In the genomic region with DNA sequence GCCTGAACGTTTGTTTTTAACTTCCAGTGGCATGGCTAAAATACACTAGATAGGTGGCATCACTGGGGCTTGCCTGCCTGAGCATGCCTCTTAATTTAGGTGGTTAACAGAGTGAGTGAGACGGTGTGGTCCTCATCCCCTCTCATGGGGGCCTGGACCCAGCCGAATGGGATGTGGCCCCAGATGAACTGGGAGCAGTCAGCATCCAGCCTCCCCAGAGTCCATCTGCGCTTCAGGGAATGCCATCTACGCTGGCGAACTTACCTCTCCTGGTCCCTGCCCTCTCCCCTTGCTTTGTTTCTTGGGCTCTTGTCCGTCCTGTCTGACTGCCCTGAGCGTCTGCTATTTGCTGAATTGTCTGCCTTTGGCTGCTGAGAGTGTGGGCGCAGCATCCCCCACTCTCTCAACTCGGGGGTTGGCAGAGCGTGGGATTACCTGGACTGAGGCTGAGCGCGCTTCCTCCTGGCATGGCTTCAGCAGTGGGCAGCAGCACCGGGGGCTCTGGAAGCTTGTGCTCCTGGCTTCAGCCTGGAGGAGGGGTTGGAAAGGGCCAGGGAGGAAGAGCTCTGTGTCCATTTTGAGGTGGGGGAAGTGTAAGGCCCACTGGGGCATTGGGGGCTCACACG, we compare ENCODE assay signal across 10 cellular contexts. TPM values are rescaled to one million over a fixed set of nuclear protein-coding genes. Genes with fewer than 3 reads are reported as not detected.
A peak's percentile ranks its signal among the peaks of the same experiment; 100 is the strongest.
DNase-seq lines count a peak whose midpoint lies in the region; ATAC-seq and TF ChIP-seq lines count a peak whose summit lies in the region.
"Had no signal": no experiment of that assay in that cellular context is flagged by ENCODE, and none has a peak within 500 bp of the region (broad histone marks: within the 10 kb centered on the region; RNA-seq: fewer than 3 reads in every experiment).

No MANE protein-coding gene starts in this region.

- H3K27ac Mint-ChIP-seq in activated T-helper 2 cell treated with anti-CD3 and anti-CD28 coated beads, Interferon-gamma antibody, Interleukin-2, Interleukin-4, amounts not matched to agents 10 μg/mL and 5 μg/mL and 100 μg/mL, durations not matched to agents 14 hours and 24 hours and 36 hours = no peak overlapping the region

- H3K4me1 Mint-ChIP-seq in activated T-helper 2 cell treated with anti-CD3 and anti-CD28 coated beads, Interferon-gamma antibody, Interleukin-2, Interleukin-4, amounts not matched to agents 10 μg/mL and 5 μg/mL and 100 μg/mL, durations not matched to agents 14 hours and 24 hours and 36 hours (ENCODE audit: low read depth) = peaks cover 19% of the 10 kb centered on the region

- TF ChIP-seq RAD21 in SK-N-SH (IDR thresholded peaks at IDR 0.05; ENCODE audit: low read length) = no peak

- peaks cover 2 to 3% of the 10 kb centered on the region in 2 experiments for H3K36me3 ChIP-seq in SK-N-SH (replicated peaks in 1 of 2; ENCODE audit: control insufficient read depth in 1 of 2, insufficient read depth in 2 of 2, low read length in 1 of 2)
- H3K36me3 ChIP-seq in mesenchymal stem cell (ENCODE audit: control insufficient read depth in 1 of 2, insufficient read depth in 2 of 2, low read depth in 1 of 2, low read length in 2 of 2) = peaks cover 0 to 28% of the 10 kb centered on the region in 2 experiments
- H3K36me3 ChIP-seq in suprapubic skin = no peaks in the 10 kb centered on the region
- 0 out of 2 replicates have a peak, but pooled peaks cover 4% of the 10 kb centered on the region for H3K36me3 ChIP-seq in BE2C
- H3K36me3 ChIP-seq: cardiac muscle cell had no signal

- WGBS in SK-N-SH (ENCODE audit: low lambda C conversion rate) = 94% methylated on average over 14 of the region's 15 CpGs
- WGBS in mesenchymal stem cell = 95% methylated on average over 15 of the region's 15 CpGs
- 58% methylated on average over 8 of the region's 15 CpGs for WGBS in suprapubic skin

- DNase-seq in SK-N-SH (no peak), mesenchymal stem cell (no peak), suprapubic skin (ENCODE audit: low spot score in 2 of 2) (no peak), BE2C (no peak)
- DNase-seq in activated T-helper 2 cell treated with anti-CD3 and anti-CD28 coated beads, Interferon-gamma antibody, Interleukin-2, Interleukin-4, amounts not matched to agents 10 μg/mL and 5 μg/mL and 100 μg/mL, durations not matched to agents 14 hours and 24 hours and 36 hours (ENCODE audit: low spot score) = no peak

- H3K9me3 ChIP-seq in SK-N-SH (no peaks in the 10 kb centered on the region), mesenchymal stem cell (ENCODE audit: control insufficient read depth, low read length) (no peaks in the 10 kb centered on the region), suprapubic skin (no peaks in the 10 kb centered on the region), BE2C (no peaks in the 10 kb centered on the region)

- H3K4ac ChIP-seq in mesenchymal stem cell (ENCODE audit: low read depth in 1 of 2, low read length in 2 of 2) = no peak overlapping the region

- no peak overlapping the region for H3K9ac ChIP-seq in SK-N-SH
- H3K9ac ChIP-seq in mesenchymal stem cell (ENCODE audit: low read length) = no peak overlapping the region

- no peak for TF ChIP-seq POLR2A in suprapubic skin (IDR thresholded peaks at IDR 0.05)

- H2AK5ac ChIP-seq in mesenchymal stem cell (ENCODE audit: low read length, severe bottlenecking) = no peak overlapping the region

- intact Hi-C loops in activated T-helper 2 cell treated with anti-CD3 and anti-CD28 coated beads, Interferon-gamma antibody, Interleukin-2, Interleukin-4, amounts not matched to agents 10 μg/mL and 5 μg/mL and 100 μg/mL, durations not matched to agents 14 hours and 24 hours and 36 hours (cut with micrococcal nuclease) = no loop called here

- H3K27ac ChIP-seq in SK-N-SH (ENCODE audit: low read depth in 2 of 2, low read length in 1 of 2) (no peak overlapping the region), mesenchymal stem cell (ENCODE audit: low read length, poor library complexity, severe bottlenecking) (no peak overlapping the region), suprapubic skin (peak overlapping the region; percentile 91)
- H3K27ac ChIP-seq: cardiac muscle cell had no signal

- H2BK120ac ChIP-seq in mesenchymal stem cell (ENCODE audit: low read depth, low read length) = no peak overlapping the region

- H3K4me2 ChIP-seq in SK-N-SH (peak overlapping the region; percentile 100; the same call in 1 of the 2 replicates), mesenchymal stem cell (ENCODE audit: low read length, poor library complexity, severe bottlenecking) (no peak overlapping the region)

- no peaks in the 10 kb centered on the region for H3K9me2 ChIP-seq in SK-N-SH

- H2BK15ac ChIP-seq in mesenchymal stem cell (ENCODE audit: low read depth, poor library complexity, severe bottlenecking) = no peak overlapping the region

- no peak overlapping the region for H4K8ac ChIP-seq in mesenchymal stem cell (ENCODE audit: low read length)

- H4K91ac ChIP-seq in mesenchymal stem cell (ENCODE audit: low read length) = peak overlapping the region; percentile 19

- no peak overlapping the region for H2BK12ac ChIP-seq in mesenchymal stem cell (ENCODE audit: low read length in 2 of 2)

- peaks cover 19% of the 10 kb centered on the region for H3K36me3 Mint-ChIP-seq in activated T-helper 2 cell treated with anti-CD3 and anti-CD28 coated beads, Interferon-gamma antibody, Interleukin-2, Interleukin-4, amounts not matched to agents 10 μg/mL and 5 μg/mL and 100 μg/mL, durations not matched to agents 14 hours and 24 hours and 36 hours (ENCODE audit: low read depth)

- H3K9me3 Mint-ChIP-seq in activated T-helper 2 cell treated with anti-CD3 and anti-CD28 coated beads, Interferon-gamma antibody, Interleukin-2, Interleukin-4, amounts not matched to agents 10 μg/mL and 5 μg/mL and 100 μg/mL, durations not matched to agents 14 hours and 24 hours and 36 hours = no peaks in the 10 kb centered on the region

- no peak overlapping the region for H3K18ac ChIP-seq in mesenchymal stem cell (ENCODE audit: low read depth in 1 of 2, low read length in 2 of 2)

- no peak overlapping the region for H3K23ac ChIP-seq in mesenchymal stem cell (ENCODE audit: low read length in 2 of 2)

- H3K27me3 ChIP-seq in SK-N-SH (ENCODE audit: insufficient read depth) = no peaks in the 10 kb centered on the region
- H3K27me3 ChIP-seq in mesenchymal stem cell (ENCODE audit: control insufficient read depth in 1 of 2, insufficient read depth in 1 of 2, low read length in 2 of 2) = no peaks in the 10 kb centered on the region
- H3K27me3 ChIP-seq in suprapubic skin = no peaks in the 10 kb centered on the region
- H3K27me3 ChIP-seq in BE2C = no peaks in the 10 kb centered on the region
- H3K27me3 ChIP-seq: cardiac muscle cell had no signal

- no peak overlapping the region for H2BK5ac ChIP-seq in mesenchymal stem cell (ENCODE audit: low read depth, low read length, poor library complexity, severe bottlenecking)

- H3K79me2 ChIP-seq in SK-N-SH (ENCODE audit: insufficient read depth) = peaks cover 84% of the 10 kb centered on the region

- H3K14ac ChIP-seq in mesenchymal stem cell (ENCODE audit: low read length in 2 of 2) = no peak overlapping the region

- ATAC-seq in SK-N-SH treated with all-trans-retinoic acid at 6 μM for 48 hours = no peak
- ATAC-seq in HG02852 (IDR thresholded peaks at IDR 0.05; ENCODE audit: unreplicated experiment) = no peak
- no peak for ATAC-seq in GM21515 (IDR thresholded peaks at IDR 0.05; ENCODE audit: unreplicated experiment)

- CTCF ChIA-PET in SK-N-SH (lab: Yijun Ruan, JAX) = interaction anchor here (1.2 kb wide), 1 partner anchor 9 kb away, joined by 4 read pairs; no protein-coding TSS in a partner anchor

- POLR2A ChIA-PET in SK-N-SH (lab: Yijun Ruan, JAX) = no interaction called here

- H3K4me1 ChIP-seq in SK-N-SH (ENCODE audit: control insufficient read depth in 1 of 2, insufficient read depth in 2 of 2, low read depth in 1 of 2, low read length in 1 of 2) (peaks cover 13 to 19% of the 10 kb centered on the region in 2 experiments; a peak in 2 of 4 replicates), mesenchymal stem cell (ENCODE audit: control insufficient read depth, insufficient read depth, low read depth, low read length) (peaks cover 51% of the 10 kb centered on the region), suprapubic skin (peaks cover 82% of the 10 kb centered on the region), BE2C (peaks cover 5% of the 10 kb centered on the region)

- H3K4me3 Mint-ChIP-seq in activated T-helper 2 cell treated with anti-CD3 and anti-CD28 coated beads, Interferon-gamma antibody, Interleukin-2, Interleukin-4, amounts not matched to agents 10 μg/mL and 5 μg/mL and 100 μg/mL, durations not matched to agents 14 hours and 24 hours and 36 hours (ENCODE audit: low read depth) = peak overlapping the region; percentile 39

- H4K20me1 ChIP-seq in SK-N-SH (ENCODE audit: insufficient read depth) = peaks cover 45% of the 10 kb centered on the region

- TF ChIP-seq CTCF in SK-N-SH (IDR thresholded peaks at IDR 0.05) (no peak), suprapubic skin (IDR thresholded peaks at IDR 0.05) (no peak), BE2C (IDR thresholded peaks at IDR 0.05; ENCODE audit: low read depth, low read length) (no peak)

- H2AFZ ChIP-seq in SK-N-SH (ENCODE audit: low read depth) (no peak overlapping the region), mesenchymal stem cell (ENCODE audit: low read depth, low read length) (no peak overlapping the region)

- TF ChIP-seq EP300 in SK-N-SH (IDR thresholded peaks at IDR 0.05; ENCODE audit: borderline replicate concordance in 1 of 2, low read depth in 1 of 2, low read length in 1 of 2) = no peak
- no peak for TF ChIP-seq EP300 in suprapubic skin (IDR thresholded peaks at IDR 0.05)

- H3K4me3 ChIP-seq in SK-N-SH (ENCODE audit: low read depth in 2 of 2, low read length in 1 of 2) (no peak overlapping the region), mesenchymal stem cell (ENCODE audit: insufficient read depth in 1 of 2, low read depth in 1 of 2, low read length in 2 of 2) (no peak overlapping the region), suprapubic skin (peak overlapping the region; percentile 84), BE2C (ENCODE audit: low read depth, low read length) (no peak overlapping the region)
- H3K4me3 ChIP-seq: cardiac muscle cell had no signal

- H3K27me3 Mint-ChIP-seq in activated T-helper 2 cell treated with anti-CD3 and anti-CD28 coated beads, Interferon-gamma antibody, Interleukin-2, Interleukin-4, amounts not matched to agents 10 μg/mL and 5 μg/mL and 100 μg/mL, durations not matched to agents 14 hours and 24 hours and 36 hours (ENCODE audit: low read depth) = no peaks in the 10 kb centered on the region

- peaks cover 49% of the 10 kb centered on the region for H3K79me1 ChIP-seq in mesenchymal stem cell (replicated peaks; ENCODE audit: low read length, poor library complexity, severe bottlenecking)

- H3F3A ChIP-seq in SK-N-SH (replicated peaks; ENCODE audit: insufficient read depth) = peaks cover 15% of the 10 kb centered on the region

RNA-seq across cellular contexts. Expression of gene RAB40C, which starts 2.1 kb away (rescaled TPM):
- polyA plus RNA-seq in SK-N-SH (2012; rRNA removed) = 12.1 and 13.0 TPM in 2 replicates
- polyA plus RNA-seq in SK-N-SH (2012; cell fraction: cytosol; rRNA removed) = 5.0 and 8.5 TPM in 2 replicates
- 26.7 and 31.3 TPM in 2 replicates for polyA plus RNA-seq in SK-N-SH (2012; cell fraction: nucleus; rRNA removed)
- total RNA-seq in activated T-helper 2 cell treated with anti-CD3 and anti-CD28 coated beads, Interferon-gamma antibody, Interleukin-2, Interleukin-4, amounts not matched to agents 10 μg/mL and 5 μg/mL and 100 μg/mL, durations not matched to agents 14 hours and 24 hours and 36 hours = 13.4 and 16.2 TPM in 2 replicates
- 11.2 TPM for polyA plus RNA-seq in mesenchymal stem cell (2013, experiment 1 of 2)
- polyA plus RNA-seq in mesenchymal stem cell (2013, experiment 2 of 2) = 12.0 TPM
- total RNA-seq in suprapubic skin = 100 to 1,000 TPM in 3 of 4 donors, 10 to 100 TPM in 1; 77.8 to 116 (median 110) TPM
- polyA plus RNA-seq in BE2C (2012; ENCODE audit: insufficient read depth, insufficient read length, low read depth) = 21.3 TPM

RNA-seq across cellular contexts. Expression of gene PIGQ, which starts 22.2 kb away (rescaled TPM):
- 38.7 and 41.0 TPM in 2 replicates for polyA plus RNA-seq in SK-N-SH (2012; rRNA removed)
- polyA plus RNA-seq in SK-N-SH (2012; cell fraction: cytosol; rRNA removed) = 12.1 and 22.4 TPM in 2 replicates
- 154 and 238 TPM in 2 replicates for polyA plus RNA-seq in SK-N-SH (2012; cell fraction: nucleus; rRNA removed)
- 43.4 and 44.9 TPM in 2 replicates for total RNA-seq in activated T-helper 2 cell treated with anti-CD3 and anti-CD28 coated beads, Interferon-gamma antibody, Interleukin-2, Interleukin-4, amounts not matched to agents 10 μg/mL and 5 μg/mL and 100 μg/mL, durations not matched to agents 14 hours and 24 hours and 36 hours
- 18.5 TPM for polyA plus RNA-seq in mesenchymal stem cell (2013, experiment 1 of 2)
- 17.1 TPM for polyA plus RNA-seq in mesenchymal stem cell (2013, experiment 2 of 2)
- 10 to 100 TPM; 36.9 to 54.6 (median 44.1) TPM for total RNA-seq in suprapubic skin
- 116 TPM for polyA plus RNA-seq in BE2C (2012; ENCODE audit: insufficient read depth, insufficient read length, low read depth)

RNA-seq across cellular contexts. Expression of gene NHLRC4, which starts 25.2 kb away (rescaled TPM):
- polyA plus RNA-seq in SK-N-SH (2012; rRNA removed) = 0.69 and 0.70 TPM in 2 replicates
- polyA plus RNA-seq in SK-N-SH (2012; cell fraction: cytosol; rRNA removed) = 0.40 and 0.58 TPM in 2 replicates
- 1.4 and 1.8 TPM in 2 replicates for polyA plus RNA-seq in SK-N-SH (2012; cell fraction: nucleus; rRNA removed)
- total RNA-seq in activated T-helper 2 cell treated with anti-CD3 and anti-CD28 coated beads, Interferon-gamma antibody, Interleukin-2, Interleukin-4, amounts not matched to agents 10 μg/mL and 5 μg/mL and 100 μg/mL, durations not matched to agents 14 hours and 24 hours and 36 hours = 1.1 and 1.3 TPM in 2 replicates
- 0.62 TPM for polyA plus RNA-seq in mesenchymal stem cell (2013, experiment 1 of 2)
- polyA plus RNA-seq in mesenchymal stem cell (2013, experiment 2 of 2) = 0.64 TPM
- under 1 TPM; 0.29 to 0.79 (median 0.35) TPM for total RNA-seq in suprapubic skin
- 13.5 TPM for polyA plus RNA-seq in BE2C (2012; ENCODE audit: insufficient read depth, insufficient read length, low read depth)

RNA-seq across cellular contexts. Expression of gene PRR35, which starts 31.8 kb away (rescaled TPM):
- polyA plus RNA-seq in SK-N-SH (2012; rRNA removed) = not detected in 2 replicates
- polyA plus RNA-seq in SK-N-SH (2012; cell fraction: cytosol; rRNA removed) = not detected in 2 replicates
- 0.06 and 0.11 TPM in 2 replicates for polyA plus RNA-seq in SK-N-SH (2012; cell fraction: nucleus; rRNA removed)
- not detected in 2 replicates for total RNA-seq in activated T-helper 2 cell treated with anti-CD3 and anti-CD28 coated beads, Interferon-gamma antibody, Interleukin-2, Interleukin-4, amounts not matched to agents 10 μg/mL and 5 μg/mL and 100 μg/mL, durations not matched to agents 14 hours and 24 hours and 36 hours
- polyA plus RNA-seq in mesenchymal stem cell (2013, experiment 1 of 2) = 0.03 TPM
- not detected for polyA plus RNA-seq in mesenchymal stem cell (2013, experiment 2 of 2)
- not detected for total RNA-seq in suprapubic skin
- 0.91 TPM for polyA plus RNA-seq in BE2C (2012; ENCODE audit: insufficient read depth, insufficient read length, low read depth)
- total RNA-seq: SK-MEL-5 had no signal
- polyA plus RNA-seq: cardiac muscle cell had no signal

RNA-seq across cellular contexts. Expression of gene WFIKKN1, which starts 38.8 kb away (rescaled TPM):
- polyA plus RNA-seq in SK-N-SH (2012; rRNA removed) = 0.10 and 0.16 TPM in 2 replicates
- polyA plus RNA-seq in SK-N-SH (2012; cell fraction: cytosol; rRNA removed) = 0.09 and 0.10 TPM in 2 replicates
- polyA plus RNA-seq in SK-N-SH (2012; cell fraction: nucleus; rRNA removed) = 0.37 and 1.4 TPM in 2 replicates
- total RNA-seq in activated T-helper 2 cell treated with anti-CD3 and anti-CD28 coated beads, Interferon-gamma antibody, Interleukin-2, Interleukin-4, amounts not matched to agents 10 μg/mL and 5 μg/mL and 100 μg/mL, durations not matched to agents 14 hours and 24 hours and 36 hours = 0.32 and 0.57 TPM in 2 replicates
- 0.15 TPM for polyA plus RNA-seq in mesenchymal stem cell (2013, experiment 1 of 2)
- polyA plus RNA-seq in mesenchymal stem cell (2013, experiment 2 of 2) = 0.23 TPM
- 10 to 100 TPM in 1 of 4 donors, 1 to 10 TPM in 3; 1.2 to 12.6 (median 4.6) TPM for total RNA-seq in suprapubic skin
- 1.3 TPM for polyA plus RNA-seq in BE2C (2012; ENCODE audit: insufficient read depth, insufficient read length, low read depth)
